Comparison of ENCODE assay signal across 21 cellular contexts in genomic region chr17:78766743-78767294, GRCh38. TPM values are rescaled to one million over a fixed set of nuclear protein-coding genes. Genes with fewer than 3 reads are reported as not detected.
DNase-seq lines count a peak whose midpoint lies in the region; ATAC-seq and TF ChIP-seq lines count a peak whose summit lies in the region.
"Had no signal": no experiment of that assay in that cellular context is flagged by ENCODE, and none has a peak within 500 bp of the region (broad histone marks: within the 10 kb centered on the region; RNA-seq: fewer than 3 reads in every experiment).

No MANE protein-coding gene starts in this region.

- BruUV-seq in PC-3 (replicated peaks; lab: Mats Ljungman, UMichigan): no TSS peak

- no peaks in the 10 kb centered on the region for H3K9me2 ChIP-seq in PC-3 (replicated peaks; ENCODE audit: low read length)

- intact Hi-C loops in PC-3 (cut with micrococcal nuclease): no loop called here

- H3K36me3 ChIP-seq in PC-3 (ENCODE audit: low read depth, low read length): no peaks in the 10 kb centered on the region
- H3K36me3 ChIP-seq: right lobe of liver, uterus had no signal

- CTCF ChIA-PET in activated CD8-positive, alpha-beta memory T cell treated with anti-CD3 and anti-CD28 coated beads, Interleukin-2, amount 10 ng/mL, durations not matched to agents 7 days and 5 days (lab: Charles Lee): interaction anchor here (0.7 to 3.9 kb wide), 5 partner anchors 10 to 30 kb away, joined by 3 to 18 read pairs (median 3); no protein-coding TSS in a partner anchor
- CTCF ChIA-PET in PC-3 (lab: Charles Lee): no interaction called here

- no peaks in the 10 kb centered on the region for H3K9me3 ChIP-seq in PC-3 (ENCODE audit: low read length)
- H3K9me3 ChIP-seq: A549, right lobe of liver, uterus had no signal

- H3K27me3 Mint-ChIP-seq in activated CD8-positive, alpha-beta memory T cell treated with anti-CD3 and anti-CD28 coated beads, Interleukin-2, amount 10 ng/mL, durations not matched to agents 7 days and 5 days: no peaks in the 10 kb centered on the region
- H3K27me3 Mint-ChIP-seq in memory B cell (no peaks in the 10 kb centered on the region), type B pancreatic cell (no peaks in the 10 kb centered on the region)
- no peaks in the 10 kb centered on the region for H3K27me3 Mint-ChIP-seq in stimulated activated naive B cell treated with anti-CD40 and anti-IgM and Interleukin-4, amounts not matched to agents 10 μg/mL and 1 μg/mL and 100 μg/mL, for 72 hours
- H3K27me3 Mint-ChIP-seq: activated naive CD4-positive, alpha-beta T cell treated with anti-CD3 and anti-CD28 coated beads, Interleukin-2, amount 50 U/mL, for 24 hours had no signal

- H3F3A ChIP-seq in PC-3 (ENCODE audit: low read length, unreplicated experiment): no peaks in the 10 kb centered on the region

- no peaks in the 10 kb centered on the region for H3K27me3 ChIP-seq in PC-3 (ENCODE audit: low read length)
- H3K27me3 ChIP-seq: heart right ventricle, right lobe of liver, uterus had no signal

- POLR2A ChIA-PET in PC-3 (lab: Charles Lee; ENCODE audit: unreplicated experiment): no interaction called here

- no peak overlapping the region for H3K27ac Mint-ChIP-seq in activated CD8-positive, alpha-beta memory T cell treated with anti-CD3 and anti-CD28 coated beads, Interleukin-2, amount 10 ng/mL, durations not matched to agents 7 days and 5 days
- H3K27ac Mint-ChIP-seq in memory B cell (no peak overlapping the region), type B pancreatic cell (no peak overlapping the region)
- no peak overlapping the region for H3K27ac Mint-ChIP-seq in stimulated activated naive B cell treated with anti-CD40 and anti-IgM and Interleukin-4, amounts not matched to agents 10 μg/mL and 1 μg/mL and 100 μg/mL, for 72 hours
- H3K27ac Mint-ChIP-seq: activated naive CD4-positive, alpha-beta T cell treated with anti-CD3 and anti-CD28 coated beads, Interleukin-2, amount 50 U/mL, for 24 hours; T-helper 1 cell treated with Interleukin-12 subunit alpha and Interleukin-12 subunit beta and Interleukin-4 antibody, amounts not matched to agents 30 μg/mL and 1 μg/mL, for 36 hours had no signal

- H3K36me3 Mint-ChIP-seq in activated CD8-positive, alpha-beta memory T cell treated with anti-CD3 and anti-CD28 coated beads, Interleukin-2, amount 10 ng/mL, durations not matched to agents 7 days and 5 days: peaks cover 9% of the 10 kb centered on the region
- peaks cover 9% of the 10 kb centered on the region for H3K36me3 Mint-ChIP-seq in memory B cell
- peaks cover 13 to 21% of the 10 kb centered on the region in 2 donors for H3K36me3 Mint-ChIP-seq in stimulated activated naive B cell treated with anti-CD40 and anti-IgM and Interleukin-4, amounts not matched to agents 10 μg/mL and 1 μg/mL and 100 μg/mL, for 72 hours
- H3K36me3 Mint-ChIP-seq in type B pancreatic cell: peaks cover 6% of the 10 kb centered on the region

- H4K20me1 ChIP-seq in PC-3 (ENCODE audit: low read length): no peaks in the 10 kb centered on the region

- H3K9me3 Mint-ChIP-seq in activated CD8-positive, alpha-beta memory T cell treated with anti-CD3 and anti-CD28 coated beads, Interleukin-2, amount 10 ng/mL, durations not matched to agents 7 days and 5 days (ENCODE audit: low read depth): no peaks in the 10 kb centered on the region
- no peaks in the 10 kb centered on the region for H3K9me3 Mint-ChIP-seq in memory B cell
- H3K9me3 Mint-ChIP-seq in stimulated activated naive B cell treated with anti-CD40 and anti-IgM and Interleukin-4, amounts not matched to agents 10 μg/mL and 1 μg/mL and 100 μg/mL, for 72 hours: no peaks in the 10 kb centered on the region
- peaks cover 6% of the 10 kb centered on the region for H3K9me3 Mint-ChIP-seq in type B pancreatic cell
- H3K9me3 Mint-ChIP-seq: activated naive CD4-positive, alpha-beta T cell treated with anti-CD3 and anti-CD28 coated beads, Interleukin-2, amount 50 U/mL, for 24 hours; T-helper 1 cell treated with Interleukin-12 subunit alpha and Interleukin-12 subunit beta and Interleukin-4 antibody, amounts not matched to agents 30 μg/mL and 1 μg/mL, for 36 hours had no signal

- ATAC-seq in activated CD8-positive, alpha-beta memory T cell treated with anti-CD3 and anti-CD28 coated beads, Interleukin-2, amount 10 ng/mL, durations not matched to agents 7 days and 5 days: peak; percentile 28
- ATAC-seq in PC-3 (peak; percentile 29; the same call in 1 of the 2 replicates), memory B cell (ENCODE audit: low read depth) (peak; percentile 73), GM21515 (IDR thresholded peaks at IDR 0.05; ENCODE audit: unreplicated experiment) (no peak), GM19455 (IDR thresholded peaks at IDR 0.05; ENCODE audit: unreplicated experiment) (no peak)
- ATAC-seq in stimulated activated naive B cell treated with anti-CD40 and anti-IgM and Interleukin-4, amounts not matched to agents 10 μg/mL and 1 μg/mL and 100 μg/mL, for 72 hours (replicated peaks): peak; percentile 58 to 77
- ATAC-seq: A549, heart right ventricle, right lobe of liver had no signal

- peaks cover 39% of the 10 kb centered on the region for H3K4me1 Mint-ChIP-seq in activated CD8-positive, alpha-beta memory T cell treated with anti-CD3 and anti-CD28 coated beads, Interleukin-2, amount 10 ng/mL, durations not matched to agents 7 days and 5 days
- peaks cover 20% of the 10 kb centered on the region for H3K4me1 Mint-ChIP-seq in memory B cell
- peaks cover 21 to 40% of the 10 kb centered on the region in 2 donors for H3K4me1 Mint-ChIP-seq in stimulated activated naive B cell treated with anti-CD40 and anti-IgM and Interleukin-4, amounts not matched to agents 10 μg/mL and 1 μg/mL and 100 μg/mL, for 72 hours
- peaks cover 17% of the 10 kb centered on the region for H3K4me1 Mint-ChIP-seq in type B pancreatic cell (ENCODE audit: unreplicated experiment)

- H3K79me2 ChIP-seq in PC-3 (ENCODE audit: low read length): peaks cover 43% of the 10 kb centered on the region

- no peak overlapping the region for H3K4me3 ChIP-seq in PC-3 (ENCODE audit: low read length)
- H3K4me3 ChIP-seq: A549, heart right ventricle, right lobe of liver, uterus had no signal

- no peak overlapping the region for H3K4me3 Mint-ChIP-seq in activated CD8-positive, alpha-beta memory T cell treated with anti-CD3 and anti-CD28 coated beads, Interleukin-2, amount 10 ng/mL, durations not matched to agents 7 days and 5 days
- H3K4me3 Mint-ChIP-seq in memory B cell (no peak overlapping the region), type B pancreatic cell (no peak overlapping the region)
- no peak overlapping the region for H3K4me3 Mint-ChIP-seq in stimulated activated naive B cell treated with anti-CD40 and anti-IgM and Interleukin-4, amounts not matched to agents 10 μg/mL and 1 μg/mL and 100 μg/mL, for 72 hours
- H3K4me3 Mint-ChIP-seq: activated naive CD4-positive, alpha-beta T cell treated with anti-CD3 and anti-CD28 coated beads, Interleukin-2, amount 50 U/mL, for 24 hours had no signal

- DNase-seq in activated CD8-positive, alpha-beta memory T cell treated with anti-CD3 and anti-CD28 coated beads, Interleukin-2, amount 10 ng/mL, durations not matched to agents 7 days and 5 days: no peak
- no peak for DNase-seq in activated CD8-positive, alpha-beta memory T cell treated with anti-CD3 and anti-CD28 coated beads, Interleukin-2, amount 50 U/mL, for 4 hours
- DNase-seq in PC-3 (no peak), memory B cell (ENCODE audit: low spot score in 2 of 2) (no peak), type B pancreatic cell (ENCODE audit: extremely low spot score, unreplicated experiment) (no peak)
- DNase-seq in stimulated activated naive B cell treated with anti-CD40 and anti-IgM and Interleukin-4, amounts not matched to agents 10 μg/mL and 1 μg/mL and 100 μg/mL, for 72 hours: no peak
- DNase-seq: activated CD4-positive, CD25-positive, alpha-beta regulatory T cell; COR-L47; heart right ventricle; KBM-7; NCI-H1105 treated with DMSO at 0.1 percent for 48 hours; NCI-H345; right lobe of liver; Right ventricle myocardium superior; stimulated activated CD4-positive, alpha-beta T cell treated with anti-CD3 and anti-CD28 coated beads, Interleukin-4, amount 100 ng/mL, for 24 hours; uterus had no signal

- peak overlapping the region; percentile 54 for H3K27ac ChIP-seq in PC-3 (ENCODE audit: low read length)
- H3K27ac ChIP-seq: A549, right lobe of liver, uterus had no signal

- no peak overlapping the region for H2AFZ ChIP-seq in PC-3 (ENCODE audit: low read length)

- no peak overlapping the region for H3K9ac ChIP-seq in PC-3 (ENCODE audit: low read length)

- H3K4me2 ChIP-seq in PC-3 (ENCODE audit: low read length): peak overlapping the region; percentile 49
- H3K4me2 ChIP-seq: A549 had no signal

- peaks cover 33% of the 10 kb centered on the region for H3K4me1 ChIP-seq in PC-3 (ENCODE audit: insufficient read depth, low read length)
- H3K4me1 ChIP-seq: uterus had no signal

- TF ChIP-seq CTCF in PC-3 (conservative IDR thresholded peaks at IDR 0.05; ENCODE audit: low read depth, low read length): no peak
- no peak for TF ChIP-seq CTCF in type B pancreatic cell (conservative IDR thresholded peaks at IDR 0.05)

RNA-seq across cellular contexts. Expression of gene CYTH1, which starts 15.3 kb away (rescaled TPM):
- 100 to 1,000 TPM; 151 to 156 TPM for total RNA-seq in activated CD8-positive, alpha-beta memory T cell treated with anti-CD3 and anti-CD28 coated beads, Interleukin-2, amount 10 ng/mL, durations not matched to agents 7 days and 5 days
- total RNA-seq in PC-3 (2014; rRNA removed) (29.7 and 37.7 TPM in 2 replicates), type B pancreatic cell (ENCODE audit: low replicate concordance) (18.8 and 30.3 TPM in 2 replicates)

Comparison
In these comparisons a context has a peak if more than half of its experiments do, and no peak if none do; other contexts are left out.
1. ATAC-seq: peak in activated CD8-positive, alpha-beta memory T cell treated with anti-CD3 and anti-CD28 coated beads, Interleukin-2, amount 10 ng/mL, durations not matched to agents 7 days and 5 days (single experiment), PC-3 (single experiment), memory B cell (single experiment) and stimulated activated naive B cell treated with anti-CD40 and anti-IgM and Interleukin-4, amounts not matched to agents 10 μg/mL and 1 μg/mL and 100 μg/mL, for 72 hours (2 of 2); none in GM21515 (single experiment) and GM19455 (single experiment).